ENCODE assay signal across 3 cellular contexts in the genomic region with DNA sequence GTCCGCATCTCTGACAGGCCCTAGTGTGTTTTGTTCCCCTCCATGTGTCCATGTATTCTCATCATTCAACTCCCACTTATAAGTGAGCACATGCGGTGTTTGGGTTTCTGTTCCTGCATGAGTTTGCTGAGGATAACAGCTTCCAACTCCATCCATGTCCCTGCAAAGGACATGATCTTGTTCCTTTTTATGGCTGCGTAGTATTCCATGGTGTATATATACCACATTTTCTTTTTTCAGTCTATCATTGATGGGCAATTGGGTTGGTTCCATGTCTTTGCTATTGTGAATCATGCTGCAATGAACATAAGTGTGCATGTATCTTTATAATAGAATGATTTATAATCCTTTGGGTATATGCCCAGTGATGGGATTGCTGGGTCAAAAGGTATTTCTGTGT.
A peak's percentile ranks its signal among the peaks of the same experiment; 100 is the strongest.
DNase-seq lines count a peak whose midpoint lies in the region; ATAC-seq, FAIRE-seq and TF ChIP-seq lines count a peak whose summit lies in the region.
"Not testable (repeated sequence)": the region's sequence is repeated elsewhere in the genome, so short reads cannot be mapped to it uniquely, and the experiment has no call there.

No MANE protein-coding gene starts in this region.

- H3K79me2 ChIP-seq in K562 (ENCODE audit: control insufficient read depth, insufficient read depth, low read length), result not testable (repeated sequence)

- H3K4me2 ChIP-seq in K562 (ENCODE audit: insufficient read depth, low read length), result not testable (repeated sequence)

- H3K9ac ChIP-seq in K562 (ENCODE audit: insufficient read depth in 1 of 2, low read depth in 2 of 2, low read length in 2 of 2), result not testable (repeated sequence)

- intact Hi-C loops in K562 (cut with micrococcal nuclease), result not testable (repeated sequence)

- not testable (repeated sequence) for TF ChIP-seq EP300 in K562 (IDR thresholded peaks at IDR 0.05; ENCODE audit: low read length)

- not testable (repeated sequence) for FAIRE-seq in K562 (lab: Jason Lieb, UNC)

- peaks cover 12% of the 10 kb centered on the region for H3K4me1 Mint-ChIP-seq in neural crest cell

- not testable (repeated sequence) for H4K20me1 ChIP-seq in K562 (replicated peaks; ENCODE audit: control insufficient read depth, insufficient read depth, low read length)

- CTCF ChIA-PET in HEK293 (lab: Yijun Ruan, JAX); K562 (lab: Yijun Ruan, JAX; ENCODE audit: low intra/inter-chr PET ratio): not testable (repeated sequence)

- H3K36me3 ChIP-seq in HEK293 (ENCODE audit: control insufficient read depth in 2 of 2, insufficient read depth in 1 of 2, low read length in 2 of 2); K562 (ENCODE audit: control insufficient read depth, insufficient read depth, low read length): not testable (repeated sequence)

- not testable (repeated sequence) for H3K27ac ChIP-seq in HEK293 (ENCODE audit: extremely low read depth, low read depth, low read length); K562 (ENCODE audit: extremely low read depth, low read depth, low read length)

- not testable (repeated sequence) for H3K9me3 Mint-ChIP-seq in neural crest cell

- H3K27ac Mint-ChIP-seq in neural crest cell (ENCODE audit: unreplicated experiment), result peak overlapping the region; percentile 54

- not testable (repeated sequence) for TF ChIP-seq RAD21 in K562 (CRISPR knock-in tag; conservative IDR thresholded peaks at IDR 0.05 in 1 of 2, IDR thresholded peaks at IDR 0.05 in 1 of 2)

- in situ Hi-C loops in K562 (cut with MboI), result not testable (repeated sequence)

- not testable (repeated sequence) for H2AFZ ChIP-seq in K562 (ENCODE audit: low read depth, low read length)

- not testable (repeated sequence) for H3K4me1 ChIP-seq in HEK293 (ENCODE audit: control insufficient read depth, insufficient read depth, low read length); K562 (replicated peaks in 1 of 2; ENCODE audit: control insufficient read depth in 2 of 2, insufficient read depth in 2 of 2, low read length in 2 of 2)

- not testable (repeated sequence) for H3K4me3 Mint-ChIP-seq in neural crest cell

- not testable (repeated sequence) for H3K9me3 ChIP-seq in HEK293 (ENCODE audit: control insufficient read depth, insufficient read depth, low read depth, low read length); K562 (replicated peaks; ENCODE audit: control insufficient read depth, insufficient read depth, low read depth, low read length)

- BruUV-seq in K562 (replicated peaks; lab: Mats Ljungman, UMichigan), result not testable (repeated sequence)

- POLR2A ChIA-PET in HEK293 (lab: Yijun Ruan, JAX); K562 (lab: Yijun Ruan, JAX): not testable (repeated sequence)

- not testable (repeated sequence) for TF ChIP-seq CTCF in HEK293 (tag by site-specific recombination; IDR thresholded peaks at IDR 0.05); K562 (IDR thresholded peaks at IDR 0.05 in 2 of 3, conservative IDR thresholded peaks at IDR 0.05 in 1 of 3; ENCODE audit: insufficient read depth in 2 of 3, low read depth in 1 of 3, low read length in 3 of 3); neural crest cell (conservative IDR thresholded peaks at IDR 0.05)

- not testable (repeated sequence) for H3K4me3 ChIP-seq in HEK293 (ENCODE audit: low read depth, low read length); K562

- ATAC-seq in K562, result not testable (repeated sequence)

- H3K27me3 ChIP-seq in K562 (ENCODE audit: control insufficient read depth in 2 of 2, insufficient read depth in 2 of 2, low read length in 2 of 2), result not testable (repeated sequence)

- not testable (repeated sequence) for TF ChIP-seq POLR2A in K562 (conservative IDR thresholded peaks at IDR 0.05)

- H3K9me1 ChIP-seq in K562 (ENCODE audit: control insufficient read depth, insufficient read depth, low read length), result not testable (repeated sequence)

- not testable (repeated sequence) for H3K36me3 Mint-ChIP-seq in neural crest cell (ENCODE audit: low read depth)

- H3K27me3 Mint-ChIP-seq in neural crest cell (ENCODE audit: low read depth), result not testable (repeated sequence)

- WGBS in K562 (ENCODE audit: insufficient coverage, low coverage, missing lambda C conversion rate), result 61% methylated on average over 3 of the region's 3 CpGs

- DNase-seq in K562 (ENCODE audit: extremely low read depth in 1 of 4, low spot score in 3 of 4); neural crest cell (ENCODE audit: low read depth, low spot score): not testable (repeated sequence)

TF ChIP-seq in HEK293, 187 proteins besides CTCF, POLR2A, EP300 and RAD21:
- peak; percentile 47 for TF ChIP-seq ZNF146 (tag by site-specific recombination; IDR thresholded peaks at IDR 0.05)
TF ChIP-seq in HEK293: peak in this region for 1; not testable (repeated sequence) for 186.

TF ChIP-seq in K562, 482 proteins besides CTCF, POLR2A, EP300 and RAD21:
- TF ChIP-seq RBM25 (IDR thresholded peaks at IDR 0.05; ENCODE audit: low read depth, low read length, severe bottlenecking), result peak; percentile 6
- TF ChIP-seq KDM1A (IDR thresholded peaks at IDR 0.05), result 0 out of 4 replicates have a peak, but pooled peaks of 1 of the 2 experiments have one; percentile 15
- TF ChIP-seq BCOR (IDR thresholded peaks at IDR 0.05), result peak; percentile 36; the same call in 1 of the 2 replicates
- peak; percentile 91 for TF ChIP-seq ZNF146 (CRISPR knock-in tag; IDR thresholded peaks at IDR 0.05; ENCODE audit: unreplicated experiment)
